Comparison of ENCODE assay signal across 8 cellular contexts in the genomic region with DNA sequence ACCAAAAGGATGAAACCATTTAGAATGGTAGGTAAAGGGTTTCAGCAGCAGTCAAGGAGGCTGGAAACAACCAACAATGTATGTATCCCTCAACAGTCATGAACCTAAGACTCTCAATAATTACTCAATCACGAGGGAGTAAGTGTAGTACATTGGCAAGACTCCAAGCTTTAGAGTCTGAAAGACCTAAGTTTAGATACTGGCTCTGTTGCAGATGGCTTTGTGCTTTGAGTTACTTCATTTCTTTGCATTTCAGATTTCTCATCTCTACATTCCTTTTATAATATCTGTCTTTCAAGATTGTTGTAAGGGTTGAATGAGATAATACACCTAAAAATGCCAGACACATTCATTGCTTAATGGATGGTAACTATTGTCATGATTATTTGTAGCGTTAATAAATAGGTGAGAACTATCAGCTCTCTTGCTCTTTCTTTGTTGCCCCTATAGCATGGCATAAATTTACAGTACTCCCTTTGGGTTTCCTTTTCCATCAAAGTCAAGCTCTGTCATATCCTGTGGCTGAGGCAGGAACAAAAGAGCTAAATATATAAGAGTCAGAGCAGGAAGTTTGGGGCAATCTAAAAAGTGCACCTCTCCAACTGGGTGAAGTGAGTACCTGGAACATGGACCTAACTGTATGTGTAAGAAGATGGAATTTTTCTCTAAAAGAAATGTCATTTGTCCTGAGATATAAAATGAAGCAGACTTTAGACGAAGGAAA.
DNase-seq lines count a peak whose midpoint lies in the region; ATAC-seq and TF ChIP-seq lines count a peak whose summit lies in the region.

No MANE protein-coding gene starts in this region.

- H3K27me3 ChIP-seq in GM06990 (replicated peaks; ENCODE audit: control insufficient read depth, insufficient read depth, low read length) (no peaks in the 10 kb centered on the region), prostate gland (replicated peaks; ENCODE audit: insufficient read depth) (no peaks in the 10 kb centered on the region)

- H3K4me3 ChIP-seq in GM06990 (replicated peaks; ENCODE audit: low read depth, low read length), result no peak overlapping the region
- H3K4me3 ChIP-seq in epithelial cell of esophagus (ENCODE audit: low read length), result no peak overlapping the region
- H3K4me3 ChIP-seq in prostate gland, result no peak overlapping the region
- no peak overlapping the region for H3K4me3 ChIP-seq in OCI-LY7 (ENCODE audit: low read depth, low read length, poor library complexity, severe bottlenecking)

- no TSS peak for BruUV-seq in OCI-LY7 (replicated peaks; lab: Mats Ljungman, UMichigan)

- H3K79me2 ChIP-seq in OCI-LY7 (ENCODE audit: insufficient read depth, low read depth, low read length), result no peaks in the 10 kb centered on the region

- no peaks in the 10 kb centered on the region for H3K4me1 ChIP-seq in prostate gland (replicated peaks)
- no peaks in the 10 kb centered on the region for H3K4me1 ChIP-seq in OCI-LY7 (ENCODE audit: insufficient read depth, low read length, poor library complexity, severe bottlenecking)

- DNase-seq in GM06990 (ENCODE audit: extremely low read depth, insufficient read length) (peak; percentile 18), epithelial cell of esophagus (ENCODE audit: low read depth) (peak; percentile 74), AG20443 (ENCODE audit: low spot score) (no peak), prostate gland (ENCODE audit: low spot score) (no peak), D341Med (ENCODE audit: low spot score) (no peak), OCI-LY7 (ENCODE audit: low spot score) (no peak)

- no peaks in the 10 kb centered on the region for H3K9me3 ChIP-seq in prostate gland
- no peaks in the 10 kb centered on the region for H3K9me3 ChIP-seq in OCI-LY7 (ENCODE audit: low read length)

- POLR2A ChIA-PET in OCI-LY7 (lab: Charles Lee), result interaction anchor here (0.6 kb wide), 2 partner anchors 294 to 399 kb away, joined by 4 to 5 read pairs; no protein-coding TSS in a partner anchor

- no peaks in the 10 kb centered on the region for H4K20me1 ChIP-seq in OCI-LY7 (ENCODE audit: insufficient read depth, low read length)

- no peak overlapping the region for H3K4me2 ChIP-seq in OCI-LY7 (ENCODE audit: low read length)

- no peaks in the 10 kb centered on the region for H3K36me3 ChIP-seq in GM06990 (ENCODE audit: control insufficient read depth, insufficient read depth, low read length)
- H3K36me3 ChIP-seq in prostate gland, result no peaks in the 10 kb centered on the region
- H3K36me3 ChIP-seq in OCI-LY7 (ENCODE audit: insufficient read depth, low read length), result no peaks in the 10 kb centered on the region

- no peaks in the 10 kb centered on the region for H3K9me2 ChIP-seq in OCI-LY7 (ENCODE audit: insufficient read depth, low read length)

- peak; percentile 29 for ATAC-seq in GM21367 (IDR thresholded peaks at IDR 0.05; ENCODE audit: unreplicated experiment)
- ATAC-seq in HG03520 (IDR thresholded peaks at IDR 0.05; ENCODE audit: unreplicated experiment), result peak; percentile 25

- intact Hi-C loops in prostate gland (cut with DNase I) (no loop called here), OCI-LY7 (cut with micrococcal nuclease; ENCODE audit: unreplicated experiment) (no loop called here)

- H2AFZ ChIP-seq in OCI-LY7 (ENCODE audit: low read length), result no peak overlapping the region

- 60% methylated on average over 3 of the region's 3 CpGs for WGBS in prostate gland

- no peak for TF ChIP-seq POLR2A in prostate gland (IDR thresholded peaks at IDR 0.05)

- TF ChIP-seq CTCF in GM06990 (IDR thresholded peaks at IDR 0.05; ENCODE audit: insufficient read depth, low read length, poor library complexity, severe bottlenecking) (no peak), epithelial cell of esophagus (IDR thresholded peaks at IDR 0.05; ENCODE audit: insufficient read depth, low read depth, low read length, missing control alignments) (no peak), prostate gland (IDR thresholded peaks at IDR 0.05) (no peak), OCI-LY7 (conservative IDR thresholded peaks at IDR 0.05; ENCODE audit: low read length) (no peak)

- H3K27ac ChIP-seq in prostate gland (no peak overlapping the region), OCI-LY7 (ENCODE audit: low read depth, low read length, poor library complexity, severe bottlenecking) (no peak overlapping the region)

- CTCF ChIA-PET in OCI-LY7 (lab: Charles Lee; ENCODE audit: unreplicated experiment), result no interaction called here

Comparison
In these comparisons a context has a peak if more than half of its experiments do, and no peak if none do; other contexts are left out.
1. DNase-seq: peak in GM06990 (single experiment) and epithelial cell of esophagus (single experiment); none in AG20443 (single experiment), prostate gland (single experiment), D341Med (single experiment) and OCI-LY7 (single experiment).